In the genomic region with DNA sequence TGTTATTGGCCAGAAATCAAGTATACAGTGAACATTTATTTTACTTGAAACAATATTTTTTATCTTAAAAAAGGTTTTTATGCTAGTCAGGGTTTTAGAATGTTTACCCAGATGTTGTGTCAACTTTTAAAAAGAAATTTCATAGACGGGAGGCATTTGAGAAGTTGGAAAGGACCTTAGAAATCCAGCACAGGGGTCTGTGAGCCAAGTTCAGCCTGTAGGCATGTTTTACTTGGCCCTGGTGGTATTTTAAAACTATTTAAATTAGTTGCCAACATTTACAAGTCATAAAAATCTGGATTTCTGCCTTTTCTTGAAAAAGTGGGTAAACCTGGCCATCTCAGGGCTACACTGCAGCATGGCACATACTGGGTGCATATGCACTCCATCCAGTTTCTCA, we compare ENCODE assay signal across 21 cellular contexts. TPM values are rescaled to one million over a fixed set of nuclear protein-coding genes. Genes with fewer than 3 reads are reported as not detected.
DNase-seq lines count a peak whose midpoint lies in the region; ATAC-seq, FAIRE-seq and TF ChIP-seq lines count a peak whose summit lies in the region.
"Had no signal": no experiment of that assay in that cellular context is flagged by ENCODE, and none has a peak within 500 bp of the region (broad histone marks: within the 10 kb centered on the region; RNA-seq: fewer than 3 reads in every experiment).

No MANE protein-coding gene starts in this region.

- no peak for ATAC-seq in T-helper 17 cell
- ATAC-seq in HG03565 (IDR thresholded peaks at IDR 0.05; ENCODE audit: unreplicated experiment), result no peak

- H3K27me3 ChIP-seq in adipocyte (replicated peaks; ENCODE audit: control insufficient read depth, insufficient read depth, low read length) (no peaks in the 10 kb centered on the region), tibial artery (no peaks in the 10 kb centered on the region)
- H3K27me3 ChIP-seq: BE2C had no signal

- peak; percentile 75 for DNase-seq in adipocyte (ENCODE audit: low read depth)
- DNase-seq in tibial artery, result peak in 1 of 2 donors; percentile 67
- DNase-seq in NCI-H510A (lab: John Stamatoyannopoulos, UW), result no peak
- DNase-seq in GM20000 (ENCODE audit: low spot score), result no peak
- no peak for DNase-seq in T-helper 17 cell
- DNase-seq: ACHN; BE2C; CD4-positive, alpha-beta T cell; DMS79; NCI-H1092; NCI-H146; NCI-H2081 treated with DMSO at 0.1 percent for 48 hours; NCI-H510A treated with DMSO at 0.1 percent for 48 hours; SHP77; SK-N-SH had no signal

- H3K4me1 ChIP-seq in adipocyte (ENCODE audit: control insufficient read depth, insufficient read depth, low read length) (peaks cover 6% of the 10 kb centered on the region), tibial artery (peaks cover 0 to 39% (median 5%) of the 10 kb centered on the region in 4 donors)
- H3K4me1 ChIP-seq: BE2C had no signal

- H3K36me3 ChIP-seq in adipocyte (ENCODE audit: control insufficient read depth, insufficient read depth, low read length, severe bottlenecking) (no peaks in the 10 kb centered on the region), tibial artery (no peaks in the 10 kb centered on the region)
- H3K36me3 ChIP-seq: BE2C had no signal

- H3K4me3 ChIP-seq in adipocyte (ENCODE audit: low read length), result no peak overlapping the region
- H3K4me3 ChIP-seq in tibial artery, result no peak overlapping the region

- TF ChIP-seq CTCF in nephron (IDR thresholded peaks at IDR 0.05; ENCODE audit: unreplicated experiment in 3 of 3), result no peak
- TF ChIP-seq CTCF in tibial artery (IDR thresholded peaks at IDR 0.05), result no peak
- no peak for TF ChIP-seq CTCF in GM20000 (IDR thresholded peaks at IDR 0.05; ENCODE audit: extremely low read depth, missing control alignments)

- H3K4me3 Mint-ChIP-seq in nephron (no peak overlapping the region), T-helper 17 cell (no peak overlapping the region)
- H3K4me3 Mint-ChIP-seq: CD4-positive, alpha-beta T cell had no signal

- H3K9ac ChIP-seq in adipocyte (ENCODE audit: low read length), result peak overlapping the region; percentile 46
- H3K9ac ChIP-seq: SK-N-SH had no signal

- peaks cover 28% of the 10 kb centered on the region for H3K9me3 ChIP-seq in adipocyte (ENCODE audit: control insufficient read depth, low read length)
- H3K9me3 ChIP-seq in tibial artery, result no peaks in the 10 kb centered on the region
- H3K9me3 ChIP-seq in T-helper 17 cell (ENCODE audit: control insufficient read depth, low read length, poor library complexity, severe bottlenecking), result no peaks in the 10 kb centered on the region
- H3K9me3 ChIP-seq: BE2C had no signal

- H3K27me3 Mint-ChIP-seq in nephron (ENCODE audit: low read depth), result peaks cover 3% of the 10 kb centered on the region
- no peaks in the 10 kb centered on the region for H3K27me3 Mint-ChIP-seq in T-helper 17 cell
- H3K27me3 Mint-ChIP-seq: CD4-positive, alpha-beta T cell had no signal

- no peaks in the 10 kb centered on the region for H3K36me3 Mint-ChIP-seq in nephron (ENCODE audit: low read depth)
- H3K36me3 Mint-ChIP-seq in T-helper 17 cell (ENCODE audit: low read depth), result peaks cover 2% of the 10 kb centered on the region

- H3K9me3 Mint-ChIP-seq in nephron, result peaks cover 11% of the 10 kb centered on the region
- H3K9me3 Mint-ChIP-seq: CD4-positive, alpha-beta T cell had no signal

- H3K27ac Mint-ChIP-seq in nephron, result peak overlapping the region in 2 of 3 experiments; percentile 54 to 65
- H3K27ac Mint-ChIP-seq in T-helper 17 cell, result no peak overlapping the region
- H3K27ac Mint-ChIP-seq: CD4-positive, alpha-beta T cell had no signal

- FAIRE-seq in endometrium (lab: Jason Lieb, UNC), result peak; percentile 72
- FAIRE-seq: D721Med, G401.6, RCC 7860 had no signal

- H3K4me1 Mint-ChIP-seq in nephron (peaks cover 15% of the 10 kb centered on the region), T-helper 17 cell (no peaks in the 10 kb centered on the region)

- H3K27ac ChIP-seq in tibial artery, result peak overlapping the region; percentile 33 to 55

- intact Hi-C loops in tibial artery (cut with DNase I; ENCODE audit: low total_unique reads), result no loop called here

RNA-seq across cellular contexts. Expression of a gene that starts 25.5 kb away (rescaled TPM):
- total RNA-seq in T-helper 17 cell, result 10 to 100 TPM; 29.1 to 61.3 TPM
